Comparison of ENCODE assay signal across 1 cellular context in genomic region chr9:76651114-76651697, GRCh38.
TF ChIP-seq lines count a peak whose summit lies in the region.

No MANE protein-coding gene starts in this region.

TF ChIP-seq in SK-N-SH treated with all-trans-retinoic acid at 6 μM for 48 hours, 23 proteins besides CTCF, POLR2A, EP300 and RAD21 (continued from another document):
- TF ChIP-seq, protein P1, sequence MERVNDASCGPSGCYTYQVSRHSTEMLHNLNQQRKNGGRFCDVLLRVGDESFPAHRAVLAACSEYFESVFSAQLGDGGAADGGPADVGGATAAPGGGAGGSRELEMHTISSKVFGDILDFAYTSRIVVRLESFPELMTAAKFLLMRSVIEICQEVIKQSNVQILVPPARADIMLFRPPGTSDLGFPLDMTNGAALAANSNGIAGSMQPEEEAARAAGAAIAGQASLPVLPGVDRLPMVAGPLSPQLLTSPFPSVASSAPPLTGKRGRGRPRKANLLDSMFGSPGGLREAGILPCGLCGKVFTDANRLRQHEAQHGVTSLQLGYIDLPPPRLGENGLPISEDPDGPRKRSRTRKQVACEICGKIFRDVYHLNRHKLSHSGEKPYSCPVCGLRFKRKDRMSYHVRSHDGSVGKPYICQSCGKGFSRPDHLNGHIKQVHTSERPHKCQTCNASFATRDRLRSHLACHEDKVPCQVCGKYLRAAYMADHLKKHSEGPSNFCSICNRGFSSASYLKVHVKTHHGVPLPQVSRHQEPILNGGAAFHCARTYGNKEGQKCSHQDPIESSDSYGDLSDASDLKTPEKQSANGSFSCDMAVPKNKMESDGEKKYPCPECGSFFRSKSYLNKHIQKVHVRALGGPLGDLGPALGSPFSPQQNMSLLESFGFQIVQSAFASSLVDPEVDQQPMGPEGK (CRISPR knock-in tag; IDR thresholded peaks at IDR 0.05; ENCODE audit: borderline replicate concordance): no peak
- TF ChIP-seq ZFP3 (CRISPR knock-in tag; IDR thresholded peaks at IDR 0.05): no peak
- TF ChIP-seq TCF4 (CRISPR knock-in tag; IDR thresholded peaks at IDR 0.05; ENCODE audit: borderline replicate concordance): no peak
- TF ChIP-seq ESRRG (CRISPR knock-in tag; IDR thresholded peaks at IDR 0.05): no peak
- no peak for TF ChIP-seq BACH2 (CRISPR knock-in tag; IDR thresholded peaks at IDR 0.05; ENCODE audit: borderline replicate concordance)
- TF ChIP-seq ARNTL (CRISPR knock-in tag; IDR thresholded peaks at IDR 0.05; ENCODE audit: borderline replicate concordance, low read depth): no peak
- TF ChIP-seq RARB (CRISPR knock-in tag; IDR thresholded peaks at IDR 0.05): no peak
- no peak for TF ChIP-seq POU6F1 (CRISPR knock-in tag; IDR thresholded peaks at IDR 0.05; ENCODE audit: borderline replicate concordance, low read depth)
- TF ChIP-seq ZC3H10 (CRISPR knock-in tag; IDR thresholded peaks at IDR 0.05): no peak
- no peak for TF ChIP-seq TOX (CRISPR knock-in tag; IDR thresholded peaks at IDR 0.05; ENCODE audit: borderline replicate concordance)
- no peak for TF ChIP-seq SNAI2 (CRISPR knock-in tag; IDR thresholded peaks at IDR 0.05)
- TF ChIP-seq ZNF70 (CRISPR knock-in tag; IDR thresholded peaks at IDR 0.05): no peak
- no peak for TF ChIP-seq ZFP30 (CRISPR knock-in tag; IDR thresholded peaks at IDR 0.05)
- TF ChIP-seq ZNF565 (CRISPR knock-in tag; conservative IDR thresholded peaks at IDR 0.05; ENCODE audit: low read depth): no peak
- TF ChIP-seq GLIS3 (CRISPR knock-in tag; IDR thresholded peaks at IDR 0.05): no peak
- no peak for TF ChIP-seq PPARA (CRISPR knock-in tag; IDR thresholded peaks at IDR 0.05; ENCODE audit: borderline replicate concordance)
